Comparison of ENCODE assay signal across 25 cellular contexts in genomic region chr11:16781821-16782220, GRCh38. TPM values are rescaled to one million over a fixed set of nuclear protein-coding genes. Genes with fewer than 3 reads are reported as not detected.
DNase-seq lines count a peak whose midpoint lies in the region; ATAC-seq, FAIRE-seq and TF ChIP-seq lines count a peak whose summit lies in the region.
"Had no signal": no experiment of that assay in that cellular context is flagged by ENCODE, and none has a peak within 500 bp of the region (broad histone marks: within the 10 kb centered on the region; RNA-seq: fewer than 3 reads in every experiment).

No MANE protein-coding gene starts in this region.

- H2BK15ac ChIP-seq in H1 (ENCODE audit: low read length): no peak overlapping the region

- TF ChIP-seq CTCF in C4-2B (conservative IDR thresholded peaks at IDR 0.05) (no peak), HCT116 (IDR thresholded peaks at IDR 0.05 in 2 of 3, conservative IDR thresholded peaks at IDR 0.05 in 1 of 3; ENCODE audit: borderline replicate concordance in 1 of 3, insufficient read depth in 1 of 3, low read depth in 2 of 3, low read length in 2 of 3) (no peak), H1 (IDR thresholded peaks at IDR 0.05; ENCODE audit: control extremely low read depth in 1 of 3, insufficient read depth in 1 of 3, low read depth in 1 of 3, low read length in 3 of 3) (no peak), smooth muscle cell (IDR thresholded peaks at IDR 0.05; ENCODE audit: borderline replicate concordance, insufficient read depth, poor library complexity, severe bottlenecking) (no peak)

- no TSS peak for BruUV-seq in HCT116 (replicated peaks; lab: Mats Ljungman, UMichigan)

- H3K27me3 ChIP-seq in HCT116 (ENCODE audit: insufficient read depth, low read length) (no peaks in the 10 kb centered on the region), H1 (replicated peaks in 1 of 4; ENCODE audit: control insufficient read depth in 3 of 4, extremely low read depth in 1 of 4, insufficient read depth in 3 of 4, low read length in 3 of 4) (no peaks in the 10 kb centered on the region), smooth muscle cell (ENCODE audit: low read depth) (no peaks in the 10 kb centered on the region)
- H3K27me3 ChIP-seq: BLaER1 treated with 17β-estradiol and CSF1 and Interleukin-3, amounts not matched to agents 10 nM and 100 nM; MG63; SJSA1 had no signal

- no peaks in the 10 kb centered on the region for H3F3A ChIP-seq in smooth muscle cell (ENCODE audit: low read depth)

- H3K4me2 ChIP-seq in HCT116 (ENCODE audit: low read length) (peak overlapping the region; percentile 36), H1 (ENCODE audit: insufficient read depth in 1 of 2, low read depth in 2 of 2, low read length in 2 of 2) (no peak overlapping the region), smooth muscle cell (no peak overlapping the region)

- H2BK20ac ChIP-seq in H1 (ENCODE audit: low read length): no peak overlapping the region

- 81% methylated on average over 3 of the region's 3 CpGs; no CpG with 5 or more reads in 1 of the 2 experiments for WGBS in H1 (ENCODE audit: extremely low coverage in 1 of 2, insufficient coverage in 1 of 2, insufficient read length in 1 of 2, insufficient replicate concordance in 2 of 2, low coverage in 1 of 2, low lambda C conversion rate in 2 of 2, missing lambda C conversion rate in 1 of 2), 2 experiments
- 95% methylated on average over 3 of the region's 3 CpGs for WGBS in smooth muscle cell (ENCODE audit: low lambda C conversion rate)

- peaks cover 37 to 54% of the 10 kb centered on the region in 2 experiments for H3K4me1 ChIP-seq in HCT116 (ENCODE audit: control insufficient read depth in 1 of 2, insufficient read depth in 2 of 2, low read length in 2 of 2)
- no peaks in the 10 kb centered on the region; a peak in 1 of 7 replicates for H3K4me1 ChIP-seq in H1 (replicated peaks in 1 of 4; ENCODE audit: control insufficient read depth in 3 of 4, insufficient read depth in 4 of 4, low read length in 3 of 4)
- H3K4me1 ChIP-seq in smooth muscle cell (ENCODE audit: low read depth): peaks cover 13% of the 10 kb centered on the region

- TF ChIP-seq RAD21 in HCT116 (IDR thresholded peaks at IDR 0.05; ENCODE audit: low read depth) (no peak), H1 (IDR thresholded peaks at IDR 0.05 in 1 of 2, conservative IDR thresholded peaks at IDR 0.05 in 1 of 2; ENCODE audit: low read depth in 2 of 2, low read length in 2 of 2) (no peak)

- no peak overlapping the region for H4K91ac ChIP-seq in H1 (replicated peaks; ENCODE audit: insufficient read length, low read length)

- H4K20me1 ChIP-seq in HCT116 (ENCODE audit: insufficient read depth) (no peaks in the 10 kb centered on the region), H1 (replicated peaks in 1 of 2; ENCODE audit: control insufficient read depth in 1 of 2, insufficient read depth in 2 of 2, low read length in 2 of 2) (no peaks in the 10 kb centered on the region), smooth muscle cell (ENCODE audit: low read depth) (no peaks in the 10 kb centered on the region)
- H4K20me1 ChIP-seq: BLaER1 treated with 17β-estradiol and CSF1 and Interleukin-3, amounts not matched to agents 10 nM and 100 nM had no signal

- H4K8ac ChIP-seq in H1 (ENCODE audit: extremely low read depth, insufficient read depth, low read length): no peak overlapping the region

- H3K14ac ChIP-seq in H1 (ENCODE audit: insufficient read length): no peak overlapping the region

- H3K27ac ChIP-seq in C4-2B (peak overlapping the region; percentile 53), HCT116 (ENCODE audit: low read depth, low read length) (no peak overlapping the region), H1 (ENCODE audit: low read depth, low read length) (no peak overlapping the region), smooth muscle cell (ENCODE audit: low read depth) (no peak overlapping the region)
- H3K27ac ChIP-seq: BLaER1 treated with 17β-estradiol and CSF1 and Interleukin-3, amounts not matched to agents 10 nM and 100 nM; SJSA1 had no signal

- TF ChIP-seq EP300 in H1 (IDR thresholded peaks at IDR 0.05; ENCODE audit: borderline replicate concordance in 1 of 2, low read depth in 2 of 2, low read length in 2 of 2): no peak

- H4K5ac ChIP-seq in H1 (ENCODE audit: insufficient read length, low read depth, low read length): no peak overlapping the region

- peak overlapping the region; percentile 9; the same call in 1 of the 2 replicates for H2AK5ac ChIP-seq in H1 (ENCODE audit: low read depth, low read length)

- DNase-seq in HCT116 (ENCODE audit: low read depth, low spot score): no peak
- no peak for DNase-seq in H1 (ENCODE audit: low read depth in 1 of 2, low spot score in 2 of 2)
- DNase-seq in posterior vena cava (ENCODE audit: low spot score): peak; percentile 35
- no peak for DNase-seq in smooth muscle cell (lab: John Stamatoyannopoulos, UW; ENCODE audit: unreplicated experiment)
- DNase-seq in NCI-H526 treated with DMSO at 0.1 percent for 48 hours (lab: John Stamatoyannopoulos, UW): no peak
- no peak for DNase-seq in anterior cingulate cortex (lab: John Stamatoyannopoulos, UW)
- DNase-seq: ACHN; CD8-positive, alpha-beta memory T cell; EL; GF-D8; MG63; NCI-H1417 treated with DMSO at 0.1 percent for 48 hours; NCI-H187; NCI-H446 treated with DMSO at 0.1 percent for 48 hours; NCI-H748 treated with DMSO at 0.1 percent for 48 hours; NK-92 treated with Interleukin-12 subunit alpha and Interleukin-12 subunit beta, amount 100 ng/mL, for 24 hours; OCI-M1 had no signal

- H2AFZ ChIP-seq in HCT116 (ENCODE audit: low read depth, low read length, poor library complexity, severe bottlenecking): no peak overlapping the region
- no peak overlapping the region for H2AFZ ChIP-seq in H1 (ENCODE audit: low read length)
- no peak overlapping the region for H2AFZ ChIP-seq in smooth muscle cell (ENCODE audit: low read depth)

- RAD21 ChIA-PET in HCT116 (lab: Charles Lee; ENCODE audit: low non-redundant PET in 1 of 2, low total read pairs in 2 of 2, uncharacterized antibody in 2 of 2, unreplicated experiment in 2 of 2): no interaction called here

- H3K9me2 ChIP-seq in HCT116 (ENCODE audit: insufficient read depth): no peaks in the 10 kb centered on the region

- H3K79me2 ChIP-seq in HCT116 (ENCODE audit: insufficient read depth, low read length) (no peaks in the 10 kb centered on the region), H1 (ENCODE audit: control insufficient read depth in 1 of 2, insufficient read depth in 2 of 2, low read length in 2 of 2) (no peaks in the 10 kb centered on the region), smooth muscle cell (ENCODE audit: low read depth) (no peaks in the 10 kb centered on the region)

- FAIRE-seq in H1 (lab: Jason Lieb, UNC): no peak
- FAIRE-seq: GM19239, H54, HepG2, K562 had no signal

- H2BK120ac ChIP-seq in H1 (replicated peaks; ENCODE audit: low read depth, low read length): no peak overlapping the region

- no peak overlapping the region for H3K23ac ChIP-seq in H1 (ENCODE audit: insufficient read length)

- no peak overlapping the region for H3K56ac ChIP-seq in H1 (replicated peaks; ENCODE audit: insufficient read length, low read depth, low read length)

- H3K9me3 ChIP-seq in HCT116 (ENCODE audit: control insufficient read depth in 1 of 2, insufficient read depth in 1 of 2, low read depth in 1 of 2, low read length in 2 of 2) (no peaks in the 10 kb centered on the region), H1 (ENCODE audit: insufficient read depth in 2 of 2, low read depth in 1 of 2, low read length in 1 of 2) (no peaks in the 10 kb centered on the region), smooth muscle cell (replicated peaks; ENCODE audit: low read depth) (no peaks in the 10 kb centered on the region)
- H3K9me3 ChIP-seq: BLaER1 treated with 17β-estradiol and CSF1 and Interleukin-3, amounts not matched to agents 10 nM and 100 nM; MG63; SJSA1 had no signal

- H3K4ac ChIP-seq in H1 (replicated peaks; ENCODE audit: insufficient read length, low read depth, low read length): no peak overlapping the region

- intact Hi-C loops in HCT116 (cut with micrococcal nuclease) (no loop called here), posterior vena cava (cut with DNase I) (no loop called here)

- no peak overlapping the region for H3K4me3 ChIP-seq in HCT116 (replicated peaks in 1 of 2; ENCODE audit: low read depth in 1 of 2, low read length in 2 of 2)
- H3K4me3 ChIP-seq in H1 (ENCODE audit: extremely low read depth in 1 of 4, insufficient read depth in 2 of 4, low read depth in 3 of 4, low read length in 4 of 4): no peak overlapping the region
- no peak overlapping the region for H3K4me3 ChIP-seq in smooth muscle cell
- H3K4me3 ChIP-seq: BLaER1 treated with 17β-estradiol and CSF1 and Interleukin-3, amounts not matched to agents 10 nM and 100 nM; K562; MG63; SJSA1 had no signal

- no peaks in the 10 kb centered on the region for H3K36me3 ChIP-seq in HCT116 (ENCODE audit: control insufficient read depth in 1 of 2, insufficient read depth in 2 of 2, low read length in 2 of 2)
- peaks cover 0 to 4% (median 0%) of the 10 kb centered on the region in 4 experiments; a peak in 1 of 8 replicates for H3K36me3 ChIP-seq in H1 (ENCODE audit: control insufficient read depth in 2 of 4, insufficient read depth in 4 of 4, low read length in 3 of 4)
- no peaks in the 10 kb centered on the region for H3K36me3 ChIP-seq in smooth muscle cell (ENCODE audit: low read depth)
- H3K36me3 ChIP-seq: BLaER1 treated with 17β-estradiol and CSF1 and Interleukin-3, amounts not matched to agents 10 nM and 100 nM; MG63; SJSA1 had no signal

- POLR2A ChIA-PET in HCT116 (lab: Charles Lee): no interaction called here
- POLR2A ChIA-PET in H1 (lab: Charles Lee; ENCODE audit: partially characterized antibody): no interaction called here

- H3K23me2 ChIP-seq in H1 (ENCODE audit: low read depth, low read length): peaks cover 3% of the 10 kb centered on the region; the same call in 1 of the 2 replicates

- no peak overlapping the region for H3K18ac ChIP-seq in H1 (ENCODE audit: extremely low read depth, low read length)

- TF ChIP-seq POLR2A in HCT116 (IDR thresholded peaks at IDR 0.05; ENCODE audit: borderline replicate concordance, extremely low read depth, insufficient read depth, insufficient read length): no peak
- no peak for TF ChIP-seq POLR2A in H1 (IDR thresholded peaks at IDR 0.05; ENCODE audit: control extremely low read depth in 1 of 2, low read depth in 2 of 2, low read length in 2 of 2)

- H3K79me1 ChIP-seq in H1 (ENCODE audit: low read depth, low read length): no peaks in the 10 kb centered on the region

- CTCF ChIA-PET in HCT116 (lab: Charles Lee) (no interaction called here), H1 (lab: Charles Lee; ENCODE audit: partially characterized antibody) (interaction anchor here (0.8 to 10.7 kb wide), 5 partner anchors 8 to 281 kb away, joined by 3 to 119 read pairs (median 5); no protein-coding TSS in a partner anchor)

- H3K9ac ChIP-seq in HCT116 (ENCODE audit: low read length) (no peak overlapping the region), H1 (replicated peaks in 1 of 4; ENCODE audit: extremely low read depth in 1 of 4, low read depth in 3 of 4, low read length in 3 of 4) (no peak overlapping the region), smooth muscle cell (ENCODE audit: low read depth) (no peak overlapping the region)
- H3K9ac ChIP-seq: BLaER1 treated with 17β-estradiol and CSF1 and Interleukin-3, amounts not matched to agents 10 nM and 100 nM had no signal

- no peak overlapping the region for H2BK12ac ChIP-seq in H1 (ENCODE audit: low read depth, low read length)

- no peak for ATAC-seq in HCT116
- ATAC-seq: HepG2, K562, Right ventricle myocardium inferior had no signal

- H2BK5ac ChIP-seq in H1 (ENCODE audit: low read depth, low read length): no peak overlapping the region

RNA-seq across cellular contexts. Expression of gene C11orf58, which starts 43.4 kb away (rescaled TPM):
- total RNA-seq in HCT116 (2021; ENCODE audit: unreplicated experiment) (108 TPM), posterior vena cava (100 to 1,000 TPM; 100 to 101 TPM), smooth muscle cell (183 and 199 TPM in 2 replicates)
- 145 and 150 TPM in 2 replicates for polyA plus RNA-seq in HCT116 (2012)
- 161 and 181 TPM in 2 replicates for total RNA-seq in H1 (2021; fragmentation: NEBNext Ultra II Directional; extraction: Animal tissue kit (Norgen Biotek cat#: 25700))
- polyA plus RNA-seq in H1 (2011; rRNA removed) (67.4 and 70.7 TPM in 2 replicates), smooth muscle cell (174 and 177 TPM in 2 replicates)
- 181 TPM for polyA plus RNA-seq in H1 (2011; cell fraction: cytosol; rRNA removed)
- polyA plus RNA-seq in H1 (2011; cell fraction: nucleus; rRNA removed): 41.0 TPM
- 228 to 336 TPM (median 257 TPM) in 4 replicates for polyA plus RNA-seq in H1 (2012, experiment 1 of 2)
- 25.3 TPM for polyA plus RNA-seq in H1 (2012, experiment 2 of 2)
- polyA plus RNA-seq in H1 (2013, experiment 1 of 2): 125 TPM
- polyA plus RNA-seq in H1 (2013, experiment 2 of 2): 113 TPM
- 35.3 and 53.0 TPM in 2 replicates for polyA minus RNA-seq in H1 (2011; rRNA and poly(A)+ RNA removed)
- 128 TPM for polyA minus RNA-seq in H1 (2011; cell fraction: cytosol; rRNA and poly(A)+ RNA removed)
- polyA minus RNA-seq in H1 (2011; cell fraction: nucleus; rRNA and poly(A)+ RNA removed): 70.9 TPM
